Comparison of ENCODE assay signal across 1 cellular context in genomic region chr20:50610212-50610718, GRCh38.
TF ChIP-seq lines count a peak whose summit lies in the region.

No MANE protein-coding gene starts in this region.

TF ChIP-seq in GM23338, 12 proteins besides CTCF, POLR2A, EP300 and RAD21 (continued from another document):
- TF ChIP-seq ZNF462 (CRISPR knock-in tag; IDR thresholded peaks at IDR 0.05), result no peak
- no peak for TF ChIP-seq ETS1 (IDR thresholded peaks at IDR 0.05)
- TF ChIP-seq REST (IDR thresholded peaks at IDR 0.05; ENCODE audit: unreplicated experiment), result no peak
